Comparison of ENCODE assay signal across 1 cellular context in the genomic region with DNA sequence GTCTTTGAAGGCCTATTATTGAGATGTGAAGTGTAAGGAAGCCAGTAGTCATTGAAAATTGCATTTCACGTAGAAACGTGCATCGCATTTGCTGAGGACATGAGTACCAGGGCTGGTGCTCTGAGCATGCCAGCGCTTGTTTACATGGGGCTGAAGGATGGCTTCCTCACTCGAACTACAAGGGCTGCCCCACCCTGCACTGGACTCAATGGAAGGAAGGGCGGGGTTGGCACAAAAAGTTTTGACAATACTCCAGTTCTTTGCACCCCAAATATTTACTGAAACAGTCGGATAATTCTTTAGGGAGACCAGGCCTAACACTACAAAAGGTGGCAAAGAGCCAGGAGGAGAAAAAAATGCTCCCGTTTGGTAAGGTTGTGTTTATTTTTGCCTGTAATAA.
TF ChIP-seq lines count a peak whose summit lies in the region.

No MANE protein-coding gene starts in this region.

TF ChIP-seq in GM23338, 12 proteins besides CTCF, POLR2A, EP300 and RAD21:
- TF ChIP-seq, protein P1, sequence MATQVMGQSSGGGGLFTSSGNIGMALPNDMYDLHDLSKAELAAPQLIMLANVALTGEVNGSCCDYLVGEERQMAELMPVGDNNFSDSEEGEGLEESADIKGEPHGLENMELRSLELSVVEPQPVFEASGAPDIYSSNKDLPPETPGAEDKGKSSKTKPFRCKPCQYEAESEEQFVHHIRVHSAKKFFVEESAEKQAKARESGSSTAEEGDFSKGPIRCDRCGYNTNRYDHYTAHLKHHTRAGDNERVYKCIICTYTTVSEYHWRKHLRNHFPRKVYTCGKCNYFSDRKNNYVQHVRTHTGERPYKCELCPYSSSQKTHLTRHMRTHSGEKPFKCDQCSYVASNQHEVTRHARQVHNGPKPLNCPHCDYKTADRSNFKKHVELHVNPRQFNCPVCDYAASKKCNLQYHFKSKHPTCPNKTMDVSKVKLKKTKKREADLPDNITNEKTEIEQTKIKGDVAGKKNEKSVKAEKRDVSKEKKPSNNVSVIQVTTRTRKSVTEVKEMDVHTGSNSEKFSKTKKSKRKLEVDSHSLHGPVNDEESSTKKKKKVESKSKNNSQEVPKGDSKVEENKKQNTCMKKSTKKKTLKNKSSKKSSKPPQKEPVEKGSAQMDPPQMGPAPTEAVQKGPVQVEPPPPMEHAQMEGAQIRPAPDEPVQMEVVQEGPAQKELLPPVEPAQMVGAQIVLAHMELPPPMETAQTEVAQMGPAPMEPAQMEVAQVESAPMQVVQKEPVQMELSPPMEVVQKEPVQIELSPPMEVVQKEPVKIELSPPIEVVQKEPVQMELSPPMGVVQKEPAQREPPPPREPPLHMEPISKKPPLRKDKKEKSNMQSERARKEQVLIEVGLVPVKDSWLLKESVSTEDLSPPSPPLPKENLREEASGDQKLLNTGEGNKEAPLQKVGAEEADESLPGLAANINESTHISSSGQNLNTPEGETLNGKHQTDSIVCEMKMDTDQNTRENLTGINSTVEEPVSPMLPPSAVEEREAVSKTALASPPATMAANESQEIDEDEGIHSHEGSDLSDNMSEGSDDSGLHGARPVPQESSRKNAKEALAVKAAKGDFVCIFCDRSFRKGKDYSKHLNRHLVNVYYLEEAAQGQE (IDR thresholded peaks at IDR 0.05; ENCODE audit: unreplicated experiment) = no peak
- no peak for TF ChIP-seq POLR2AphosphoS5 (IDR thresholded peaks at IDR 0.05; ENCODE audit: low read depth)
